In genomic region chr20:59673288-59673997, GRCh38 we compare ENCODE assay signal across 28 cellular contexts.
"Had no signal": no experiment of that assay in that cellular context is flagged by ENCODE, and none has a peak within 500 bp of the region (broad histone marks: within the 10 kb centered on the region; RNA-seq: fewer than 3 reads in every experiment).

No MANE protein-coding gene starts in this region.

- H3K36me3 ChIP-seq: colonic mucosa, left ventricle myocardium inferior, thyroid gland, upper lobe of left lung, WERI-Rb-1 had no signal

- H3K4me3 Mint-ChIP-seq: activated naive CD4-positive, alpha-beta T cell treated with anti-CD3 and anti-CD28 coated beads, Interleukin-2, amount 50 U/mL, for 24 hours; immature natural killer cell; nephron; stimulated activated memory B cell treated with anti-CD40 and anti-IgM and Interleukin-4, amounts not matched to agents 10 μg/mL and 1 μg/mL and 100 μg/mL, for 72 hours; stimulated activated naive CD8-positive, alpha-beta T cell treated with anti-CD3 and anti-CD28 coated beads, Interleukin-15, amount 100 ng/mL, for 72 hours; T-helper 17 cell had no signal

- H3K4me3 ChIP-seq: body of pancreas, colonic mucosa, left ventricle myocardium inferior, mucosa of descending colon, smooth muscle cell, thyroid gland, upper lobe of left lung had no signal

- H3K27ac Mint-ChIP-seq: activated naive CD4-positive, alpha-beta T cell treated with anti-CD3 and anti-CD28 coated beads, Interleukin-2, amount 50 U/mL, for 24 hours; activated T-helper 2 cell treated with anti-CD3 and anti-CD28 coated beads, Interferon-gamma antibody, Interleukin-2, Interleukin-4, amounts not matched to agents 10 μg/mL and 5 μg/mL and 100 μg/mL, durations not matched to agents 14 hours and 24 hours and 36 hours; immature natural killer cell; nephron; progenitor cell of endocrine pancreas; stimulated activated memory B cell treated with anti-CD40 and anti-IgM and Interleukin-4, amounts not matched to agents 10 μg/mL and 1 μg/mL and 100 μg/mL, for 72 hours; T-helper 17 cell had no signal

- H3K9me3 Mint-ChIP-seq: activated naive CD4-positive, alpha-beta T cell treated with anti-CD3 and anti-CD28 coated beads, Interleukin-2, amount 50 U/mL, for 24 hours; activated T-helper 2 cell treated with anti-CD3 and anti-CD28 coated beads, Interferon-gamma antibody, Interleukin-2, Interleukin-4, amounts not matched to agents 10 μg/mL and 5 μg/mL and 100 μg/mL, durations not matched to agents 14 hours and 24 hours and 36 hours; immature natural killer cell; stimulated activated memory B cell treated with anti-CD40 and anti-IgM and Interleukin-4, amounts not matched to agents 10 μg/mL and 1 μg/mL and 100 μg/mL, for 72 hours; stimulated activated naive CD8-positive, alpha-beta T cell treated with anti-CD3 and anti-CD28 coated beads, Interleukin-15, amount 100 ng/mL, for 72 hours had no signal

- H3K9me3 ChIP-seq: body of pancreas, colonic mucosa, left ventricle myocardium inferior, mucosa of descending colon, thyroid gland, upper lobe of left lung had no signal

- DNase-seq: activated CD4-positive, alpha-beta T cell treated with anti-CD3 and anti-CD28 coated beads for 48 hours; activated CD4-positive, alpha-beta T cell treated with anti-CD3 and anti-CD28 coated beads, Interleukin-2, amount 50 U/mL, for 48 hours; activated T-cell treated with anti-CD3 and anti-CD28 coated beads, Interleukin-2, amount 50 U/mL, for 48 hours; aorta; body of pancreas; colonic mucosa; foreskin fibroblast; hippocampal formation; immature natural killer cell; kidney glomerular epithelial cell; left ventricle myocardium inferior; mucosa of descending colon; stimulated activated CD4-positive, alpha-beta T cell treated with anti-CD3 and anti-CD28 coated beads, Interleukin-1b, Interleukin-23, amount 100 ng/mL, for 48 hours; stimulated activated CD4-positive, alpha-beta T cell treated with anti-CD3 and anti-CD28 coated beads, Interleukin-4, amount 100 ng/mL, for 4 hours; stimulated activated CD8-positive, alpha-beta memory T cell treated with anti-CD3 and anti-CD28 coated beads, Interleukin-4, amount 100 ng/mL, for 48 hours; stimulated activated naive CD8-positive, alpha-beta T cell treated with anti-CD3 and anti-CD28 coated beads, Interleukin-15, amount 100 ng/mL, for 72 hours; T-helper 17 cell; T1000; thyroid gland; WERI-Rb-1 had no signal

- H3K36me3 Mint-ChIP-seq: activated naive CD4-positive, alpha-beta T cell treated with anti-CD3 and anti-CD28 coated beads, Interleukin-2, amount 50 U/mL, for 24 hours; immature natural killer cell; stimulated activated memory B cell treated with anti-CD40 and anti-IgM and Interleukin-4, amounts not matched to agents 10 μg/mL and 1 μg/mL and 100 μg/mL, for 72 hours had no signal

- ATAC-seq: activated CD4-positive, CD25-positive, alpha-beta regulatory T cell treated with anti-CD3 and anti-CD28 coated beads, Interleukin-2, amount 50 U/mL, for 24 hours; body of pancreas; mucosa of descending colon; stimulated activated memory B cell treated with anti-CD40 and anti-IgM and Interleukin-4, amounts not matched to agents 10 μg/mL and 1 μg/mL and 100 μg/mL, for 72 hours; stimulated activated naive CD8-positive, alpha-beta T cell treated with anti-CD3 and anti-CD28 coated beads, Interleukin-15, amount 100 ng/mL, for 72 hours; T-helper 17 cell had no signal

- H3K27me3 ChIP-seq: body of pancreas, colonic mucosa, thyroid gland, upper lobe of left lung had no signal

- H3K4me1 ChIP-seq: body of pancreas, colonic mucosa, thyroid gland, upper lobe of left lung had no signal

- H3K27ac ChIP-seq: body of pancreas, colonic mucosa, left ventricle myocardium inferior, thyroid gland, upper lobe of left lung, WERI-Rb-1 had no signal

- H3K4me1 Mint-ChIP-seq: activated naive CD4-positive, alpha-beta T cell treated with anti-CD3 and anti-CD28 coated beads, Interleukin-2, amount 50 U/mL, for 24 hours; immature natural killer cell; stimulated activated memory B cell treated with anti-CD40 and anti-IgM and Interleukin-4, amounts not matched to agents 10 μg/mL and 1 μg/mL and 100 μg/mL, for 72 hours; stimulated activated naive CD8-positive, alpha-beta T cell treated with anti-CD3 and anti-CD28 coated beads, Interleukin-15, amount 100 ng/mL, for 72 hours; T-helper 17 cell had no signal
